In the genomic region with DNA sequence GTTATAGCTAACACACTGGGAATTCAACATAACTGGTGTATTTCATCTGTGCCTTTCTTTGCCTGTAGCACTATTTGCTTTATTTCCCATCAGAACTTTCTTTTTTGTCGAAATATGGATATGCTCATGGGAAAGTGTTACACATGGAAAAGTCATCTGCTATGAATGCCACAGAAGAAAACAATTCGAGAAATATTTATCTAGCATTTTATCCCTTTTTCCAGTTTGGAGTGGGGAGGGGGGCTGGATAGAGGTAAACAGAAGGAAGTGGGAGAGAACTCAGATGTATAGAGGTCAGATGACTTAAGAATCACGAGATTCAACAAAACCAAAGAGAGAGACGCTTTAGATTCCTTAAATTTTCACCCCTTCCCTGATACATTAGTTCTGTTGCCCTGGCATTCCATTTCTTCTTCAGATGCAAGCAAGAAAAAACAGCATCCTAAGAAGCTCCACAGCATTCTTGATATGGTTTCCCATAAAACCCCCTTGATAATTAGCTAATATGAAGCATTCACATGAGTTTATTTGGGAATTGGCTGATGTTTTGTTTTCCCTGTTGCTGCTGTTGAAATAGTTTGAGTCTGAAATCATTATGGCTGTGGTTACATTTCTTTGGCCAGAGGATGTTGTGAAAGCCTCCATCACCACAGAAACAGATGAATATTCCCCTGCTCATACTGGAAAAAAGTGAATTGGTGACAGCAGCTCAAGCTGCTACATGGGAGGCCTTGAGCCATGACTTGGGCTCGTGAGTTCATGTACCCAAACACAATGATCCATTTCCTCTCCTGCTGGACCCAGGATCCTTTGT, we compare ENCODE assay signal across 11 cellular contexts.
A peak's percentile ranks its signal among the peaks of the same experiment; 100 is the strongest.
DNase-seq lines count a peak whose midpoint lies in the region; ATAC-seq and TF ChIP-seq lines count a peak whose summit lies in the region.
"Had no signal": no experiment of that assay in that cellular context is flagged by ENCODE, and none has a peak within 500 bp of the region (broad histone marks: within the 10 kb centered on the region; RNA-seq: fewer than 3 reads in every experiment).

No MANE protein-coding gene starts in this region.

- H3K4me3 Mint-ChIP-seq in activated T-helper 17 cell treated with anti-CD3 and anti-CD28 coated beads, Interleukin-2, amount 50 U/mL, for 72 hours: no peak overlapping the region

- peak overlapping the region; percentile 72 for H3K4me2 ChIP-seq in fibroblast of lung (ENCODE audit: extremely low read depth, insufficient read depth, low read length)

- H2AFZ ChIP-seq in fibroblast of lung (ENCODE audit: low read length): no peak overlapping the region

- H3K4me1 ChIP-seq in SJCRH30 (peaks cover 26% of the 10 kb centered on the region), fibroblast of lung (ENCODE audit: control insufficient read depth, extremely low read depth, insufficient read depth, low read length) (peaks cover 6% of the 10 kb centered on the region)

- H3K4me3 ChIP-seq in SJCRH30 (peak overlapping the region; percentile 26), fibroblast of lung (replicated peaks in 1 of 4; ENCODE audit: control extremely low read depth in 1 of 4, insufficient read depth in 1 of 4, low read depth in 3 of 4, low read length in 4 of 4) (peak overlapping the region in 3 of 4 experiments; percentile 4 to 25 (median 25))

- no peak for TF ChIP-seq CTCF in fibroblast of lung (conservative IDR thresholded peaks at IDR 0.05 in 1 of 2, IDR thresholded peaks at IDR 0.05 in 1 of 2; ENCODE audit: low read depth in 1 of 2, low read length in 2 of 2)

- intact Hi-C loops in sciatic nerve (cut with DNase I): no loop called here

- no peaks in the 10 kb centered on the region for H4K20me1 ChIP-seq in fibroblast of lung (ENCODE audit: control insufficient read depth, extremely low read depth, insufficient read depth, low read length)

- peak; percentile 95 for DNase-seq in ELR (ENCODE audit: low read depth)
- peak; percentile 17 to 47 for DNase-seq in SJCRH30
- DNase-seq in fibroblast of lung (ENCODE audit: low read depth in 2 of 2): peak; percentile 97
- no peak for DNase-seq in sciatic nerve (ENCODE audit: low spot score)
- DNase-seq in substantia nigra (lab: John Stamatoyannopoulos, UW): no peak
- no peak for DNase-seq in HuH-7 (ENCODE audit: low spot score)
- DNase-seq in putamen (ENCODE audit: low spot score): no peak
- DNase-seq: DMS153, NCI-H69 had no signal

- H3K27ac ChIP-seq in SJCRH30 (peak overlapping the region; percentile 65), fibroblast of lung (ENCODE audit: insufficient read depth, low read length) (peak overlapping the region; percentile 94), substantia nigra (ENCODE audit: low read depth, low read length, poor library complexity, severe bottlenecking) (no peak overlapping the region)
- H3K27ac ChIP-seq: neutrophil had no signal

- peak; percentile 97 for ATAC-seq in sciatic nerve
- ATAC-seq in activated T-helper 17 cell treated with anti-CD3 and anti-CD28 coated beads, Interleukin-2, amount 50 U/mL, for 72 hours (replicated peaks): no peak

- no peaks in the 10 kb centered on the region for H3K27me3 ChIP-seq in SJCRH30
- no peaks in the 10 kb centered on the region for H3K27me3 ChIP-seq in fibroblast of lung (ENCODE audit: control insufficient read depth, insufficient read depth, low read length)
- H3K27me3 ChIP-seq: neutrophil had no signal

- H3K36me3 ChIP-seq in SJCRH30 (no peaks in the 10 kb centered on the region), fibroblast of lung (ENCODE audit: control insufficient read depth, insufficient read depth, low read length) (no peaks in the 10 kb centered on the region)
- H3K36me3 ChIP-seq: neutrophil had no signal

- no peak overlapping the region for H3K27ac Mint-ChIP-seq in activated T-helper 17 cell treated with anti-CD3 and anti-CD28 coated beads, Interleukin-2, amount 50 U/mL, for 72 hours

- H3K79me2 ChIP-seq in fibroblast of lung (ENCODE audit: control insufficient read depth, insufficient read depth, low read length): no peaks in the 10 kb centered on the region

- peak overlapping the region; percentile 45 for H3K9ac ChIP-seq in fibroblast of lung (ENCODE audit: insufficient read depth, low read length)

- H3K27me3 Mint-ChIP-seq in activated T-helper 17 cell treated with anti-CD3 and anti-CD28 coated beads, Interleukin-2, amount 50 U/mL, for 72 hours: peaks cover 4% of the 10 kb centered on the region

- H3K36me3 Mint-ChIP-seq in activated T-helper 17 cell treated with anti-CD3 and anti-CD28 coated beads, Interleukin-2, amount 50 U/mL, for 72 hours (ENCODE audit: low read depth): no peaks in the 10 kb centered on the region

- no peaks in the 10 kb centered on the region for H3K4me1 Mint-ChIP-seq in activated T-helper 17 cell treated with anti-CD3 and anti-CD28 coated beads, Interleukin-2, amount 50 U/mL, for 72 hours

- H3K9me3 ChIP-seq in SJCRH30 (replicated peaks) (no peaks in the 10 kb centered on the region), fibroblast of lung (ENCODE audit: control insufficient read depth, insufficient read depth, low read depth, low read length) (no peaks in the 10 kb centered on the region)
- H3K9me3 ChIP-seq: neutrophil had no signal

- H3K9me3 Mint-ChIP-seq in activated T-helper 17 cell treated with anti-CD3 and anti-CD28 coated beads, Interleukin-2, amount 50 U/mL, for 72 hours: no peaks in the 10 kb centered on the region

Comparison
In these comparisons a context has a peak if more than half of its experiments do, and no peak if none do; other contexts are left out.
1. DNase-seq: peak in ELR (single experiment), SJCRH30 (2 of 2) and fibroblast of lung (2 of 2); none in sciatic nerve (single experiment), substantia nigra (0 of 49), HuH-7 (single experiment) and putamen (single experiment).